In the genomic region with DNA sequence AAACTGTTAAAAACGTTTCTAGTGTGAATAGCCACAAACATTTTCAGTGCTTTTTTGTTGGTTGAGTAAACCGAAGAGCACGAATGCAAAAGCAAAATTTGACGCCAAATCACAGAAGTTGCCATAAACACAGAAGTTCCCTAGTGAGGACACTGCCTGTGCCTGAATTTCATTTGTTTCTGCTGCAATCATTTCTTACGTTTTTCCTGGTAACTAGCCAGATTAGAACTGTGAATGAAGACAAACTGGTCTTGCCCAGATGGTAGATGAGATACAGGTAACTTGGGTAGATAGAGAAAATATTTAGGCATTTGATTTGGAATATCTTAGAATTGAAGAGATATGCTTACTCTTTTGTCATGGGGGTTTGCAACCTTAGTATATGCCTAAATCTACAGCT, we compare ENCODE assay signal across 30 cellular contexts. TPM values are rescaled to one million over a fixed set of nuclear protein-coding genes. Genes with fewer than 3 reads are reported as not detected.
"Had no signal": no experiment of that assay in that cellular context is flagged by ENCODE, and none has a peak within 500 bp of the region (broad histone marks: within the 10 kb centered on the region; RNA-seq: fewer than 3 reads in every experiment).

No MANE protein-coding gene starts in this region.

- ATAC-seq: heart right ventricle; left cardiac atrium; left lobe of liver; left ventricle myocardium superior; lower lobe of right lung; mucosa of descending colon; naive thymus-derived CD4-positive, alpha-beta T cell; natural killer cell treated with Interleukin-12 subunit alpha and Interleukin-12 subunit beta and Interleukin-15 and Interleukin-18, amount 100 ng/mL, for 72 hours; right lobe of liver; stimulated activated naive B cell treated with anti-CD40 and anti-IgM and Interleukin-4, amounts not matched to agents 10 μg/mL and 1 μg/mL and 100 μg/mL, for 72 hours; stimulated activated naive CD8-positive, alpha-beta T cell treated with anti-CD3 and anti-CD28 coated beads, Interleukin-15, Interleukin-2, amounts not matched to agents 100 U/mL and 50 U/mL, for 24 hours; upper lobe of right lung had no signal

- H3K4me2 ChIP-seq: hepatocyte, smooth muscle cell had no signal

- FAIRE-seq: urothelium cell line had no signal

- H3K27me3 ChIP-seq: heart right ventricle, hepatocyte, ovary, right atrium auricular region, right lobe of liver, stomach, testis, thyroid gland, transverse colon, upper lobe of right lung had no signal

- H3K36me3 ChIP-seq: ovary, right atrium auricular region, thyroid gland, transverse colon, upper lobe of right lung had no signal

- H3K4me1 ChIP-seq: heart right ventricle, lower lobe of right lung, right atrium auricular region, right lobe of liver, stomach, testis, thyroid gland, upper lobe of right lung had no signal

- H3K9me3 ChIP-seq: heart right ventricle, lower lobe of right lung, mucosa of descending colon, ovary, right atrium auricular region, right lobe of liver, stomach, testis, thyroid gland, transverse colon, upper lobe of right lung had no signal

- H2AFZ ChIP-seq: hepatocyte had no signal

- H3K79me2 ChIP-seq: hepatocyte had no signal

- H3K4me3 ChIP-seq: heart right ventricle, hepatocyte, lower lobe of right lung, mucosa of descending colon, ovary, right atrium auricular region, right lobe of liver, smooth muscle cell, stomach, testis, thyroid gland, transverse colon, upper lobe of right lung had no signal

- H3K27ac ChIP-seq: heart right ventricle, hepatocyte, lower lobe of right lung, ovary, right atrium auricular region, right lobe of liver, stomach, testis, thyroid gland, transverse colon, upper lobe of right lung had no signal

- DNase-seq: heart right ventricle; islet precursor cell; kidney glomerular epithelial cell; left cardiac atrium; left ventricle myocardium superior; lower lobe of right lung; midbrain; mucosa of descending colon; naive thymus-derived CD4-positive, alpha-beta T cell; ovary; right lobe of liver; stimulated activated CD4-positive, alpha-beta T cell treated with anti-CD3 and anti-CD28 coated beads, Interleukin-1b, Interleukin-23, amount 100 ng/mL, for 48 hours; stimulated activated CD4-positive, alpha-beta T cell treated with anti-CD3 and anti-CD28 coated beads, Interleukin-2, amount 100 ng/mL, for 48 hours; stimulated activated CD4-positive, alpha-beta T cell treated with anti-CD3 and anti-CD28 coated beads, Interleukin-4, amount 100 ng/mL, for 4 hours; stimulated activated CD8-positive, alpha-beta memory T cell treated with anti-CD3 and anti-CD28 coated beads, Interleukin-4, amount 100 ng/mL, for 48 hours; stimulated activated naive B cell treated with anti-CD40 and anti-IgM and Interleukin-4, amounts not matched to agents 10 μg/mL and 1 μg/mL and 100 μg/mL, for 72 hours; stimulated activated naive CD8-positive, alpha-beta T cell treated with anti-CD3 and anti-CD28 coated beads, Interleukin-15, Interleukin-2, amounts not matched to agents 100 U/mL and 50 U/mL, for 24 hours; stomach; testis; thyroid gland; transverse colon; upper lobe of right lung had no signal

RNA-seq across cellular contexts. Expression of gene TBR1, which starts 9.8 kb away (rescaled TPM):
- total RNA-seq: heart right ventricle, hepatocyte, left cardiac atrium, left lobe of liver, left ventricle myocardium superior, lower lobe of right lung, mucosa of descending colon, ovary, progenitor cell of endocrine pancreas, right atrium auricular region, right lobe of liver, skeletal muscle tissue, stomach, transverse colon, upper lobe of right lung had no signal
- polyA plus RNA-seq: heart right ventricle; hepatocyte; naive thymus-derived CD4-positive, alpha-beta T cell; ovary; smooth muscle cell; stomach had no signal
